ENCODE assay signal across 31 cellular contexts in genomic region chr6:170247178-170247701, GRCh38. TPM values are rescaled to one million over a fixed set of nuclear protein-coding genes. Genes with fewer than 3 reads are reported as not detected.
A peak's percentile ranks its signal among the peaks of the same experiment; 100 is the strongest.
DNase-seq lines count a peak whose midpoint lies in the region; ATAC-seq, FAIRE-seq and TF ChIP-seq lines count a peak whose summit lies in the region.
"Had no signal": no experiment of that assay in that cellular context is flagged by ENCODE, and none has a peak within 500 bp of the region (broad histone marks: within the 10 kb centered on the region; RNA-seq: fewer than 3 reads in every experiment).

No MANE protein-coding gene starts in this region.

- no peak for TF ChIP-seq EP300 in A549 (IDR thresholded peaks at IDR 0.05)

- TF ChIP-seq POLR2A in A549 (IDR thresholded peaks at IDR 0.05; ENCODE audit: low read length): no peak

- intact Hi-C loops in head of caudate nucleus (cut with DNase I): no loop called here

- no peaks in the 10 kb centered on the region for H4K20me1 ChIP-seq in osteoblast (ENCODE audit: insufficient read depth, low read length)

- no peak for DNase-seq in A549 (ENCODE audit: low read depth in 1 of 2, low spot score in 1 of 2)
- DNase-seq in head of caudate nucleus: peak in 31 of 42 donors; percentile 34 to 88 (median 67)
- DNase-seq in osteoblast (ENCODE audit: insufficient read length, low spot score, missing footprints): no peak
- DNase-seq in MG63: no peak
- no peak for DNase-seq in omental fat pad (ENCODE audit: low spot score)
- no peak for DNase-seq in GM03348 (ENCODE audit: low spot score)
- DNase-seq: activated CD4-positive, alpha-beta T cell treated with anti-CD3 and anti-CD28 coated beads, Interleukin-2, amount 50 U/mL, for 1 hour; activated gamma-delta T cell; activated naive CD8-positive, alpha-beta T cell treated with anti-CD3 and anti-CD28 coated beads, Interleukin-2, amount 50 U/mL, for 24 hours; activated T-cell treated with anti-CD3 and anti-CD28 coated beads, Interleukin-2, amount 50 U/mL, for 4 hours; CD8-positive, alpha-beta memory T cell; DMS 273 treated with DMSO at 0.1 percent for 48 hours; EL; esophagus squamous epithelium; gastrocnemius medialis; left colon; mesenchymal stem cell; NCI-H1048; NCI-H1694; NCI-H446; NCI-H82; T1000 had no signal

- H3K9me3 ChIP-seq in A549 (no peaks in the 10 kb centered on the region), osteoblast (ENCODE audit: low read depth, low read length) (no peaks in the 10 kb centered on the region), MG63 (no peaks in the 10 kb centered on the region)
- H3K9me3 ChIP-seq: esophagus squamous epithelium, gastrocnemius medialis, thoracic aorta, vagina had no signal

- 17% methylated on average over 14 of the region's 22 CpGs for WGBS in A549 (ENCODE audit: missing lambda C conversion rate)

- no peaks in the 10 kb centered on the region for H3K36me3 ChIP-seq in osteoblast (ENCODE audit: insufficient read depth, low read length)
- H3K36me3 ChIP-seq in MG63: no peaks in the 10 kb centered on the region
- H3K36me3 ChIP-seq: esophagus squamous epithelium, gastrocnemius medialis, thoracic aorta, vagina had no signal

- no peak overlapping the region for H2AFZ ChIP-seq in osteoblast (ENCODE audit: low read length)

- no peak overlapping the region for H3K27ac ChIP-seq in A549
- H3K27ac ChIP-seq in VCaP: peak overlapping the region; percentile 45; the same call in 1 of the 2 replicates
- H3K27ac ChIP-seq in osteoblast (ENCODE audit: low read depth, low read length): no peak overlapping the region
- H3K27ac ChIP-seq: esophagus squamous epithelium, gastrocnemius medialis, skin epidermis, thoracic aorta, vagina had no signal

- H3K27me3 ChIP-seq in osteoblast (ENCODE audit: insufficient read depth, low read length) (peaks cover 25% of the 10 kb centered on the region), MG63 (no peaks in the 10 kb centered on the region)
- H3K27me3 ChIP-seq: vagina had no signal

- CTCF ChIA-PET in A549 (lab: Yijun Ruan, JAX): no interaction called here

- H3K4me2 ChIP-seq in A549: 0 out of 3 replicates have a peak overlapping the region, but pooled peaks have one; percentile 4
- H3K4me2 ChIP-seq in osteoblast (ENCODE audit: insufficient read depth, low read length): peak overlapping the region; percentile 32

- H3K4me1 ChIP-seq in A549 (no peaks in the 10 kb centered on the region), osteoblast (ENCODE audit: insufficient read depth, low read length) (no peaks in the 10 kb centered on the region)

- POLR2A ChIA-PET in A549 (lab: Yijun Ruan, JAX): no interaction called here

- ATAC-seq in A549 (no peak), GM19452 (IDR thresholded peaks at IDR 0.05; ENCODE audit: unreplicated experiment) (no peak), omental fat pad (ENCODE audit: low FRiP score) (no peak)
- ATAC-seq: activated naive CD8-positive, alpha-beta T cell treated with anti-CD3 and anti-CD28 coated beads, Interleukin-2, amount 50 U/mL, for 24 hours; activated T-cell treated with anti-CD3 and anti-CD28 coated beads, Interleukin-2, amount 50 U/mL, for 4 hours; gastrocnemius medialis; left colon; WTC11 had no signal

- no peak for FAIRE-seq in A549 (lab: Jason Lieb, UNC)
- FAIRE-seq: GM18507, GM19239, H1 had no signal

- H3K4me3 ChIP-seq in A549 (no peak overlapping the region), osteoblast (ENCODE audit: insufficient read depth, low read length) (peak overlapping the region; percentile 16), MG63 (no peak overlapping the region)
- H3K4me3 ChIP-seq: esophagus squamous epithelium, skin epidermis, thoracic aorta, vagina had no signal

- TF ChIP-seq CTCF in A549 (IDR thresholded peaks at IDR 0.05) (no peak), VCaP (conservative IDR thresholded peaks at IDR 0.05) (peak; percentile 30), osteoblast (IDR thresholded peaks at IDR 0.05; ENCODE audit: extremely low read depth, low read depth, low read length) (no peak), omental fat pad (IDR thresholded peaks at IDR 0.05) (no peak)

- no peaks in the 10 kb centered on the region for H3K79me2 ChIP-seq in osteoblast (ENCODE audit: insufficient read depth, low read length)

- no peak for TF ChIP-seq RAD21 in A549 (conservative IDR thresholded peaks at IDR 0.05 in 1 of 2, IDR thresholded peaks at IDR 0.05 in 1 of 2)

TF ChIP-seq in A549, 52 proteins besides CTCF, POLR2A, EP300 and RAD21:
- TF ChIP-seq HOXA7 (CRISPR knock-in tag; IDR thresholded peaks at IDR 0.05) (no peak), BCL3 (IDR thresholded peaks at IDR 0.05) (no peak), MAX (IDR thresholded peaks at IDR 0.05) (no peak), JUNB (IDR thresholded peaks at IDR 0.05) (no peak), RNF2 (IDR thresholded peaks at IDR 0.05; ENCODE audit: borderline replicate concordance, low read depth) (no peak), E2F6 (IDR thresholded peaks at IDR 0.05; ENCODE audit: borderline replicate concordance, low read depth) (no peak), ZSCAN20 (CRISPR knock-in tag; IDR thresholded peaks at IDR 0.05) (no peak), CHD4 (IDR thresholded peaks at IDR 0.05; ENCODE audit: borderline replicate concordance) (no peak), FOXS1 (CRISPR knock-in tag; IDR thresholded peaks at IDR 0.05) (no peak), MAFK (IDR thresholded peaks at IDR 0.05; ENCODE audit: partially characterized antibody) (no peak), FOSL2 (IDR thresholded peaks at IDR 0.05) (no peak), FOSL2 (CRISPR knock-in tag; IDR thresholded peaks at IDR 0.05) (no peak), NPAS2 (CRISPR knock-in tag; IDR thresholded peaks at IDR 0.05; ENCODE audit: borderline replicate concordance) (no peak), ESRRA (IDR thresholded peaks at IDR 0.05; ENCODE audit: borderline replicate concordance, low read length) (no peak), CHD2 (IDR thresholded peaks at IDR 0.05; ENCODE audit: low read length, partially characterized antibody) (no peak), MYC (IDR thresholded peaks at IDR 0.05; ENCODE audit: borderline replicate concordance, low read length) (no peak), HES2 (IDR thresholded peaks at IDR 0.05) (no peak), MAZ (IDR thresholded peaks at IDR 0.05; ENCODE audit: borderline replicate concordance, low read depth, low read length) (no peak), RFX5 (IDR thresholded peaks at IDR 0.05) (no peak), HOXB5 (CRISPR knock-in tag; IDR thresholded peaks at IDR 0.05) (no peak)

RNA-seq across cellular contexts. Expression of gene DLL1, which starts 43.6 kb away (rescaled TPM):
- 0.04 and 0.05 TPM in 2 replicates for polyA plus RNA-seq in A549 (2011; rRNA removed)
- polyA plus RNA-seq in A549 (2012; cell fraction: cytosol; rRNA removed): 0.06 and 0.07 TPM in 2 replicates
- 0.10 and 0.16 TPM in 2 replicates for polyA plus RNA-seq in A549 (2012; cell fraction: nucleus; rRNA removed)
- polyA plus RNA-seq in A549 (2017; fragmentation: RNase III; extraction: RNeasy Plus Mini Kit Qiagen cat#74134 plus additional on column Dnase treatment): 0.04 to 0.15 TPM (median 0.09 TPM) in 3 replicates
- polyA minus RNA-seq in A549 (2011; rRNA and poly(A)+ RNA removed): not detected in 2 replicates
- 0.29 and 0.36 TPM in 2 replicates for total RNA-seq in osteoblast
- 0.10 and 2.7 TPM in 2 replicates for total RNA-seq in MG63 (2014; rRNA removed; shearing (Covaris generic); ENCODE audit: low replicate concordance)
- 10 to 100 TPM in 3 of 4 donors, 1 to 10 TPM in 1; 7.3 to 16.6 (median 12.4) TPM for total RNA-seq in omental fat pad

RNA-seq across cellular contexts. Expression of gene FAM120B, which starts 59.3 kb away (rescaled TPM):
- 7.7 and 14.7 TPM in 2 replicates for polyA plus RNA-seq in A549 (2011; rRNA removed)
- 2.3 and 3.0 TPM in 2 replicates for polyA plus RNA-seq in A549 (2012; cell fraction: cytosol; rRNA removed)
- polyA plus RNA-seq in A549 (2012; cell fraction: nucleus; rRNA removed): 4.4 and 5.4 TPM in 2 replicates
- polyA plus RNA-seq in A549 (2017; fragmentation: RNase III; extraction: RNeasy Plus Mini Kit Qiagen cat#74134 plus additional on column Dnase treatment): 7.0 to 7.7 TPM (median 7.3 TPM) in 3 replicates
- polyA minus RNA-seq in A549 (2011; rRNA and poly(A)+ RNA removed): 21.3 and 23.4 TPM in 2 replicates
- total RNA-seq in osteoblast: 13.4 and 17.1 TPM in 2 replicates
- 11.5 and 14.3 TPM in 2 replicates for total RNA-seq in MG63 (2014; rRNA removed; shearing (Covaris generic); ENCODE audit: low replicate concordance)
- total RNA-seq in omental fat pad: 10 to 100 TPM; 16.8 to 35.0 (median 22.2) TPM

Comparison
In these comparisons a context has a peak if more than half of its experiments do, and no peak if none do; other contexts are left out.
1. DNase-seq: peak in head of caudate nucleus (31 of 42); none in A549 (0 of 2), osteoblast (single experiment), MG63 (single experiment), omental fat pad (single experiment) and GM03348 (single experiment).